In the genomic region with DNA sequence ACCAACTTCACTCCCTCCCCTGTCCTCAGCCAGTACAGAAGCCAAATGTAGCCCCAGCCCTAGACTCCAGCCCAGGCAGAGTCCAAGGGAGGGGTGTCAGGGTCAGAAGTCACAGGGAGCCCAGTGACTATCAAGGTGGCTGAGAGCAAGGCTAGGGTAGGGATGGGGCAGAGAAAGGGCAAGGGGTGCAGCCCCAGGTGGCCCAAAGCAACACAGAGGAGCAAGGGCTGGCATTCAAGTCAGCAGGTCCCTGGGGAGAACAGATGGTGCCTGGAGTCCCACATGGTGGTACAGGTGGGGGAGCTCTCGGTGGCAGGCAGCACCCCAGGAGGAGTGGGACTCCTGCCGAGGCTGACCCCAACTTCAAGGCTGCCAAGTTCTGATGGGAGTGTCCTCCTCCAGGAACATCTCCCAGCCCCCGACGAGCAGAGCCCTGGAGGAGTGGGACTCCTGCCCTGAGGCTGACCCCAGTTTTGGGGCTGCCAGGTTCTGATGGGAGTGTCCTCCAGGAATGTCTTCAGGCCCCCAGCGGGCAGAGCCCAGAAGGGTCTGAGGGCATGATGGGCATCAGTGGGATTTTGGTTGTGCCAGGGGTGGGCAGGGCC, we compare ENCODE assay signal across 1 cellular context.
TF ChIP-seq lines count a peak whose summit lies in the region.

No MANE protein-coding gene starts in this region.

TF ChIP-seq in HepG2, 621 proteins besides CTCF, POLR2A, EP300 and RAD21:
- TF ChIP-seq ZNF335 (CRISPR knock-in tag; IDR thresholded peaks at IDR 0.05) (no peak), POLR2AphosphoS5 (IDR thresholded peaks at IDR 0.05; ENCODE audit: low read depth, low read length) (peak; percentile 39; the same call in 1 of the 2 replicates), SNAI1 (CRISPR knock-in tag; IDR thresholded peaks at IDR 0.05; ENCODE audit: borderline replicate concordance) (no peak), NR1H2 (CRISPR knock-in tag; IDR thresholded peaks at IDR 0.05; ENCODE audit: borderline replicate concordance, low read depth) (no peak), RELA (CRISPR knock-in tag; IDR thresholded peaks at IDR 0.05) (no peak), ZNF264 (CRISPR knock-in tag; IDR thresholded peaks at IDR 0.05) (no peak), CCAR2 (optimal IDR thresholded peaks at IDR 0.05; ENCODE audit: low read depth, low read length) (no peak), NCOA1 (CRISPR knock-in tag; IDR thresholded peaks at IDR 0.05) (no peak), ZBTB43 (CRISPR knock-in tag; conservative IDR thresholded peaks at IDR 0.05) (no peak), FOSL1 (CRISPR knock-in tag; IDR thresholded peaks at IDR 0.05; ENCODE audit: borderline replicate concordance) (no peak), TBX2 (CRISPR knock-in tag; IDR thresholded peaks at IDR 0.05; ENCODE audit: borderline replicate concordance) (no peak), NR2C2 (CRISPR knock-in tag; IDR thresholded peaks at IDR 0.05; ENCODE audit: borderline replicate concordance) (no peak), REPIN1 (CRISPR knock-in tag; IDR thresholded peaks at IDR 0.05; ENCODE audit: borderline replicate concordance, low read depth) (no peak), RBM22 (optimal IDR thresholded peaks at IDR 0.05; ENCODE audit: low read length) (peak; percentile 72), NCOA2 (CRISPR knock-in tag; IDR thresholded peaks at IDR 0.05) (no peak), BORCS8-MEF2B (CRISPR knock-in tag; IDR thresholded peaks at IDR 0.05) (0 out of 2 replicates have a peak, but pooled peaks have one; percentile 15), EHMT2 (IDR thresholded peaks at IDR 0.05; ENCODE audit: borderline replicate concordance, low read depth, low read length) (no peak), NONO (IDR thresholded peaks at IDR 0.05) (no peak), NONO (CRISPR knock-in tag; conservative IDR thresholded peaks at IDR 0.05) (peak; percentile 0), MXI1 (IDR thresholded peaks at IDR 0.05; ENCODE audit: borderline replicate concordance, low read depth, low read length) (no peak), MBNL3 (CRISPR knock-in tag; conservative IDR thresholded peaks at IDR 0.05) (no peak), PRPF4 (IDR thresholded peaks at IDR 0.05; ENCODE audit: low read depth, low read length, poor library complexity, severe bottlenecking) (no peak), SP140L (CRISPR knock-in tag; IDR thresholded peaks at IDR 0.05; ENCODE audit: borderline replicate concordance) (no peak), ZNF891 (CRISPR knock-in tag; IDR thresholded peaks at IDR 0.05) (no peak), TSC22D2 (CRISPR knock-in tag; IDR thresholded peaks at IDR 0.05; ENCODE audit: borderline replicate concordance) (no peak), PRMT3 (CRISPR knock-in tag; IDR thresholded peaks at IDR 0.05; ENCODE audit: borderline replicate concordance, low read depth) (no peak), ZNF460 (CRISPR knock-in tag; IDR thresholded peaks at IDR 0.05; ENCODE audit: borderline replicate concordance) (no peak), ZNF235 (CRISPR knock-in tag; IDR thresholded peaks at IDR 0.05; ENCODE audit: borderline replicate concordance) (no peak), RBM39 (IDR thresholded peaks at IDR 0.05; ENCODE audit: low read depth, low read length, poor library complexity, severe bottlenecking) (no peak), MAX (IDR thresholded peaks at IDR 0.05) (no peak), POLR2G (IDR thresholded peaks at IDR 0.05; ENCODE audit: low read depth, low read length) (peak; percentile 21; the same call in 1 of the 2 replicates), YEATS2 (CRISPR knock-in tag; IDR thresholded peaks at IDR 0.05; ENCODE audit: borderline replicate concordance) (no peak)
TF ChIP-seq in HepG2: peak in this region for 5.
